Comparison of ENCODE assay signal across 1 cellular context in genomic region chr15:88909956-88910831, GRCh38.
TF ChIP-seq lines count a peak whose summit lies in the region.

No MANE protein-coding gene starts in this region.

TF ChIP-seq in K562, 482 proteins besides CTCF, POLR2A, EP300 and RAD21 (continued from another document):
- TF ChIP-seq RBM25 (IDR thresholded peaks at IDR 0.05; ENCODE audit: low read depth, low read length, severe bottlenecking): no peak
- no peak for TF ChIP-seq ARNT (IDR thresholded peaks at IDR 0.05)
- TF ChIP-seq C11orf30 (IDR thresholded peaks at IDR 0.05; ENCODE audit: low read depth): no peak
- no peak for TF ChIP-seq CREB3 (tag; conservative IDR thresholded peaks at IDR 0.05; ENCODE audit: low read depth)
- no peak for TF ChIP-seq ZNF778 (CRISPR knock-in tag; IDR thresholded peaks at IDR 0.05)
- TF ChIP-seq U2AF2 (optimal IDR thresholded peaks at IDR 0.05; ENCODE audit: low read depth, low read length): no peak
- no peak for TF ChIP-seq HMG20A (CRISPR knock-in tag; conservative IDR thresholded peaks at IDR 0.05)
- no peak for TF ChIP-seq NBN (IDR thresholded peaks at IDR 0.05; ENCODE audit: low read depth)
- TF ChIP-seq ZNF655 (CRISPR knock-in tag; IDR thresholded peaks at IDR 0.05): no peak
